Comparison of ENCODE assay signal across 9 cellular contexts in the genomic region with DNA sequence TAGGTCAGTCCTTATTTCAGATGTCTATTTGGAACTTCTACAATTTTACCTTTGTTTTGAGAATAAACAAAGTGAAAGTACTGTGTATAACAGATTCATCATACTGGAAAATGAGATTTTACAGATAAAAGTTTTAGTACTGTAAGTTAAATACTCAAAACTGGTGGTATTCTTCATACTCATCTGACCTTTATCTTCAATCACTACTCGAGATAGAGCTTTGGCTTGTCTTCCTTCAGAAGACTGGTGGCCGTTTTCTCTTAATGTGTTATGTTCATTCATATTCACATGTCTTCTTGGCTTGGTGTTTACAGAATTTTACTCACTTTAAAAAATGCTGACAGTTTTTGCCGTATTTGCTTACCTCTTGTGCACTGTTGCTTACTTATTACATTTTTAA. TPM values are rescaled to one million over a fixed set of nuclear protein-coding genes. Genes with fewer than 3 reads are reported as not detected.
DNase-seq lines count a peak whose midpoint lies in the region; ATAC-seq and TF ChIP-seq lines count a peak whose summit lies in the region.
"Had no signal": no experiment of that assay in that cellular context is flagged by ENCODE, and none has a peak within 500 bp of the region (broad histone marks: within the 10 kb centered on the region; RNA-seq: fewer than 3 reads in every experiment).

No MANE protein-coding gene starts in this region.

- H3K36me3 Mint-ChIP-seq in osteocyte (ENCODE audit: unreplicated experiment) = peaks cover 2% of the 10 kb centered on the region

- no peak overlapping the region for H3K27ac Mint-ChIP-seq in osteocyte (ENCODE audit: unreplicated experiment)

- H3K4me3 ChIP-seq in NB4 (ENCODE audit: low read depth, low read length) (peak overlapping the region; percentile 87), dorsolateral prefrontal cortex (peak overlapping the region in 55 of 59 donors; percentile 8 to 99 (median 92))

- H3K4me1 Mint-ChIP-seq in osteocyte (ENCODE audit: unreplicated experiment) = peaks cover 43% of the 10 kb centered on the region

- in situ Hi-C loops in G401 (cut with HindIII; ENCODE audit: low sequenced_read_pairs) (no loop called here), ACHN (cut with HindIII; ENCODE audit: low pct_ligation_motif_present, low pct_unique_long_range_greater_than_20kb, low sequenced_read_pairs) (no loop called here)

- ATAC-seq in HG03520 (IDR thresholded peaks at IDR 0.05; ENCODE audit: unreplicated experiment) = no peak
- ATAC-seq in GM19324 (IDR thresholded peaks at IDR 0.05; ENCODE audit: low FRiP score, unreplicated experiment) = no peak

- H3K27ac ChIP-seq in dorsolateral prefrontal cortex = peak overlapping the region in 6 of 59 donors; percentile 2 to 83 (median 30)

- TF ChIP-seq CTCF in NB4 (IDR thresholded peaks at IDR 0.05; ENCODE audit: low read depth, low read length) = no peak
- no peak for TF ChIP-seq CTCF in dorsolateral prefrontal cortex (IDR thresholded peaks at IDR 0.05 in 54 of 56, conservative IDR thresholded peaks at IDR 0.05 in 2 of 56; ENCODE audit: low read depth in 1 of 56, partially characterized antibody in 56 of 56)
- no peak for TF ChIP-seq CTCF in osteocyte (IDR thresholded peaks at IDR 0.05)

- no peaks in the 10 kb centered on the region for H3K9me3 Mint-ChIP-seq in osteocyte (ENCODE audit: unreplicated experiment)

- no peaks in the 10 kb centered on the region for H3K27me3 Mint-ChIP-seq in osteocyte (ENCODE audit: unreplicated experiment)

- H3K4me3 Mint-ChIP-seq in osteocyte (ENCODE audit: unreplicated experiment) = peak overlapping the region; percentile 100

- intact Hi-C loops in dorsolateral prefrontal cortex (cut with DNase I) = loop anchor here in 1 of 2 donors (5.0 kb wide), 1 partner anchor 44 kb away; no protein-coding TSS in a partner anchor

- no peaks in the 10 kb centered on the region for H3K27me3 ChIP-seq in dorsolateral prefrontal cortex

- no peak for TF ChIP-seq POLR2A in NB4 (IDR thresholded peaks at IDR 0.05; ENCODE audit: extremely low read depth, insufficient read length)

- DNase-seq in G401 (ENCODE audit: low spot score) (peak; percentile 26), NB4 (ENCODE audit: low read depth) (no peak), dorsolateral prefrontal cortex (no peak), osteocyte (ENCODE audit: extremely low spot score, unreplicated experiment) (no peak), GM03348 (ENCODE audit: low spot score) (no peak), ACHN (no peak)
- DNase-seq: NCI-H187 treated with DMSO at 0.1 percent for 48 hours had no signal

RNA-seq across cellular contexts. Expression of gene SPOPL, which starts 2.1 kb away (rescaled TPM):
- 6.0 and 6.4 TPM in 2 replicates for total RNA-seq in G401 (2014; rRNA removed; shearing (Covaris generic))
- total RNA-seq in dorsolateral prefrontal cortex = 10 to 100 TPM; 18.1 to 38.9 (median 26.8) TPM
- total RNA-seq in osteocyte = 13.3 and 14.6 TPM in 2 replicates
